Comparison of ENCODE assay signal across 8 cellular contexts in the genomic region with DNA sequence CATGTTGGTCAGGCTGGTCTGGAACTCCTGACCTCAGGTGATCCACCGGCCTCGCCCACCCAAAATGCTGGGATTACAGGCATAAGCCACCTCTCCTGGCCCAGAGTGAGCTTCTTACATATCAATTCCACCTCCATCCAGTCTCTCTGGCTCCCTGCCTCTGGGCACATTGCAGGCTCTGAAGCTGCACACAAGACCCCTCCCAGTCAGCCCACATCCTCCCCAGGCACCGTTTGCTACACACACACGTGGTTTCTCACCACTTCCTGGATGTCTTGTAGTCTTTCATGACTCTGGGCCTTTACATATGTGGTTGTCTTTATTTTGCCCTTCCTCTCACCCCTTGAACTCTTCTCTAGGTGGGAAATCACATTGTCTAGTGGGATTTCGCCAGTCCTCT.
DNase-seq lines count a peak whose midpoint lies in the region; ATAC-seq and TF ChIP-seq lines count a peak whose summit lies in the region.

No MANE protein-coding gene starts in this region.

- no peak overlapping the region for H3K4me3 ChIP-seq in Peyer's patch
- no peak overlapping the region for H3K4me3 ChIP-seq in mucosa of descending colon
- no peak overlapping the region for H3K4me3 ChIP-seq in thymus (ENCODE audit: low read length)

- H3K9me3 Mint-ChIP-seq in activated T-helper 17 cell treated with anti-CD3 and anti-CD28 coated beads, Interleukin-2, amount 50 U/mL, for 72 hours: peaks cover 13% of the 10 kb centered on the region

- H3K27ac ChIP-seq in Peyer's patch (peak overlapping the region in 3 of 4 donors; percentile 30 to 68 (median 52)), thymus (ENCODE audit: low read depth) (peak overlapping the region; percentile 78)

- WGBS in thymus: 17% methylated on average over 5 of the region's 5 CpGs

- ATAC-seq in GM18520 (IDR thresholded peaks at IDR 0.05; ENCODE audit: unreplicated experiment) (peak; percentile 88), HG02884 (IDR thresholded peaks at IDR 0.05; ENCODE audit: unreplicated experiment) (peak; percentile 98), mucosa of descending colon (peak; percentile 93)
- ATAC-seq in activated T-helper 17 cell treated with anti-CD3 and anti-CD28 coated beads, Interleukin-2, amount 50 U/mL, for 72 hours (replicated peaks): peak; percentile 96

- H3K4me1 ChIP-seq in Peyer's patch (peaks cover 0 to 7% (median 0%) of the 10 kb centered on the region in 4 donors), mucosa of descending colon (ENCODE audit: low read depth) (no peaks in the 10 kb centered on the region), thymus (ENCODE audit: control insufficient read depth, insufficient read depth, low read length) (peaks cover 29% of the 10 kb centered on the region)

- peaks cover 34% of the 10 kb centered on the region for H3K4me1 Mint-ChIP-seq in activated T-helper 17 cell treated with anti-CD3 and anti-CD28 coated beads, Interleukin-2, amount 50 U/mL, for 72 hours

- H3K36me3 ChIP-seq in Peyer's patch: no peaks in the 10 kb centered on the region
- no peaks in the 10 kb centered on the region for H3K36me3 ChIP-seq in mucosa of descending colon (ENCODE audit: low read depth)
- no peaks in the 10 kb centered on the region for H3K36me3 ChIP-seq in thymus (ENCODE audit: control insufficient read depth, insufficient read depth)

- no peak for TF ChIP-seq POLR2A in Peyer's patch (IDR thresholded peaks at IDR 0.05)

- no peaks in the 10 kb centered on the region for H3K9me3 ChIP-seq in Peyer's patch
- H3K9me3 ChIP-seq in mucosa of descending colon: no peaks in the 10 kb centered on the region
- H3K9me3 ChIP-seq in thymus (ENCODE audit: control insufficient read depth): peaks cover 1% of the 10 kb centered on the region

- DNase-seq in Peyer's patch (peak in 2 of 3 donors; percentile 93), mucosa of descending colon (peak; percentile 54 to 85 (median 71)), dedifferentiated amniotic fluid mesenchymal stem cell (ENCODE audit: extremely low spot score) (no peak), COR-L47 (lab: John Stamatoyannopoulos, UW) (no peak)

- H3K36me3 Mint-ChIP-seq in activated T-helper 17 cell treated with anti-CD3 and anti-CD28 coated beads, Interleukin-2, amount 50 U/mL, for 72 hours (ENCODE audit: low read depth): no peaks in the 10 kb centered on the region

- intact Hi-C loops in mucosa of descending colon (cut with DNase I, micrococcal nuclease): no loop called here

- TF ChIP-seq CTCF in Peyer's patch (IDR thresholded peaks at IDR 0.05): no peak
- no peak for TF ChIP-seq CTCF in mucosa of descending colon (IDR thresholded peaks at IDR 0.05)

- H3K4me3 Mint-ChIP-seq in activated T-helper 17 cell treated with anti-CD3 and anti-CD28 coated beads, Interleukin-2, amount 50 U/mL, for 72 hours: peak overlapping the region; percentile 71

- H3K27ac Mint-ChIP-seq in activated T-helper 17 cell treated with anti-CD3 and anti-CD28 coated beads, Interleukin-2, amount 50 U/mL, for 72 hours: peak overlapping the region; percentile 96

- H3K27me3 ChIP-seq in Peyer's patch: no peaks in the 10 kb centered on the region
- no peaks in the 10 kb centered on the region for H3K27me3 ChIP-seq in thymus (ENCODE audit: control insufficient read depth, insufficient read depth)

- H3K27me3 Mint-ChIP-seq in activated T-helper 17 cell treated with anti-CD3 and anti-CD28 coated beads, Interleukin-2, amount 50 U/mL, for 72 hours: no peaks in the 10 kb centered on the region

Comparison
In these comparisons a context has a peak if more than half of its experiments do, and no peak if none do; other contexts are left out.
1. DNase-seq: peak in Peyer's patch (2 of 3) and mucosa of descending colon (3 of 3); none in dedifferentiated amniotic fluid mesenchymal stem cell (single experiment) and COR-L47 (single experiment).
2. Peak in every context shown above with its lines, with median percentiles within 50 percentile points of each other: ATAC-seq.